ENCODE assay signal across 3 cellular contexts in genomic region chr9:98284754-98285153, GRCh38.
A peak's percentile ranks its signal among the peaks of the same experiment; 100 is the strongest.
TF ChIP-seq lines count a peak whose summit lies in the region.

No MANE protein-coding gene starts in this region.

TF ChIP-seq in SK-N-SH, 30 proteins besides CTCF, POLR2A, EP300 and RAD21:
- TF ChIP-seq, protein P1, sequence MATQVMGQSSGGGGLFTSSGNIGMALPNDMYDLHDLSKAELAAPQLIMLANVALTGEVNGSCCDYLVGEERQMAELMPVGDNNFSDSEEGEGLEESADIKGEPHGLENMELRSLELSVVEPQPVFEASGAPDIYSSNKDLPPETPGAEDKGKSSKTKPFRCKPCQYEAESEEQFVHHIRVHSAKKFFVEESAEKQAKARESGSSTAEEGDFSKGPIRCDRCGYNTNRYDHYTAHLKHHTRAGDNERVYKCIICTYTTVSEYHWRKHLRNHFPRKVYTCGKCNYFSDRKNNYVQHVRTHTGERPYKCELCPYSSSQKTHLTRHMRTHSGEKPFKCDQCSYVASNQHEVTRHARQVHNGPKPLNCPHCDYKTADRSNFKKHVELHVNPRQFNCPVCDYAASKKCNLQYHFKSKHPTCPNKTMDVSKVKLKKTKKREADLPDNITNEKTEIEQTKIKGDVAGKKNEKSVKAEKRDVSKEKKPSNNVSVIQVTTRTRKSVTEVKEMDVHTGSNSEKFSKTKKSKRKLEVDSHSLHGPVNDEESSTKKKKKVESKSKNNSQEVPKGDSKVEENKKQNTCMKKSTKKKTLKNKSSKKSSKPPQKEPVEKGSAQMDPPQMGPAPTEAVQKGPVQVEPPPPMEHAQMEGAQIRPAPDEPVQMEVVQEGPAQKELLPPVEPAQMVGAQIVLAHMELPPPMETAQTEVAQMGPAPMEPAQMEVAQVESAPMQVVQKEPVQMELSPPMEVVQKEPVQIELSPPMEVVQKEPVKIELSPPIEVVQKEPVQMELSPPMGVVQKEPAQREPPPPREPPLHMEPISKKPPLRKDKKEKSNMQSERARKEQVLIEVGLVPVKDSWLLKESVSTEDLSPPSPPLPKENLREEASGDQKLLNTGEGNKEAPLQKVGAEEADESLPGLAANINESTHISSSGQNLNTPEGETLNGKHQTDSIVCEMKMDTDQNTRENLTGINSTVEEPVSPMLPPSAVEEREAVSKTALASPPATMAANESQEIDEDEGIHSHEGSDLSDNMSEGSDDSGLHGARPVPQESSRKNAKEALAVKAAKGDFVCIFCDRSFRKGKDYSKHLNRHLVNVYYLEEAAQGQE (IDR thresholded peaks at IDR 0.05; ENCODE audit: low read depth, low read length) = peak; percentile 69; the same call in 1 of the 2 replicates
- no peak for TF ChIP-seq USF2 (IDR thresholded peaks at IDR 0.05; ENCODE audit: borderline replicate concordance, low read depth, low read length)
- TF ChIP-seq RFX5 (IDR thresholded peaks at IDR 0.05; ENCODE audit: low read length) = no peak
- TF ChIP-seq FOSL2 (IDR thresholded peaks at IDR 0.05; ENCODE audit: borderline replicate concordance, low read depth) = no peak
- TF ChIP-seq ELF1 (IDR thresholded peaks at IDR 0.05) = no peak
- TF ChIP-seq SMC3 (IDR thresholded peaks at IDR 0.05; ENCODE audit: low read depth, low read length) = no peak
- no peak for TF ChIP-seq FOXJ3 (CRISPR knock-in tag; IDR thresholded peaks at IDR 0.05)

TF ChIP-seq in SK-N-SH treated with all-trans-retinoic acid at 6 μM for 48 hours, 23 proteins besides CTCF, POLR2A, EP300 and RAD21 (continued from another document):
- TF ChIP-seq POU6F1 (CRISPR knock-in tag; IDR thresholded peaks at IDR 0.05; ENCODE audit: borderline replicate concordance, low read depth) (no peak), ZNF565 (CRISPR knock-in tag; conservative IDR thresholded peaks at IDR 0.05; ENCODE audit: low read depth) (no peak), TCF4 (CRISPR knock-in tag; IDR thresholded peaks at IDR 0.05; ENCODE audit: borderline replicate concordance) (no peak), ZNF8 (CRISPR knock-in tag; IDR thresholded peaks at IDR 0.05) (no peak), SNAI2 (CRISPR knock-in tag; IDR thresholded peaks at IDR 0.05) (no peak)
- TF ChIP-seq, protein P2, sequence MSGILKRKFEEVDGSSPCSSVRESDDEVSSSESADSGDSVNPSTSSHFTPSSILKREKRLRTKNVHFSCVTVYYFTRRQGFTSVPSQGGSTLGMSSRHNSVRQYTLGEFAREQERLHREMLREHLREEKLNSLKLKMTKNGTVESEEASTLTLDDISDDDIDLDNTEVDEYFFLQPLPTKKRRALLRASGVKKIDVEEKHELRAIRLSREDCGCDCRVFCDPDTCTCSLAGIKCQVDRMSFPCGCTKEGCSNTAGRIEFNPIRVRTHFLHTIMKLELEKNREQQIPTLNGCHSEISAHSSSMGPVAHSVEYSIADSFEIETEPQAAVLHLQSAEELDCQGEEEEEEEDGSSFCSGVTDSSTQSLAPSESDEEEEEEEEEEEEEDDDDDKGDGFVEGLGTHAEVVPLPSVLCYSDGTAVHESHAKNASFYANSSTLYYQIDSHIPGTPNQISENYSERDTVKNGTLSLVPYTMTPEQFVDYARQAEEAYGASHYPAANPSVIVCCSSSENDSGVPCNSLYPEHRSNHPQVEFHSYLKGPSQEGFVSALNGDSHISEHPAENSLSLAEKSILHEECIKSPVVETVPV (CRISPR knock-in tag; IDR thresholded peaks at IDR 0.05) = no peak
- TF ChIP-seq, protein P3, sequence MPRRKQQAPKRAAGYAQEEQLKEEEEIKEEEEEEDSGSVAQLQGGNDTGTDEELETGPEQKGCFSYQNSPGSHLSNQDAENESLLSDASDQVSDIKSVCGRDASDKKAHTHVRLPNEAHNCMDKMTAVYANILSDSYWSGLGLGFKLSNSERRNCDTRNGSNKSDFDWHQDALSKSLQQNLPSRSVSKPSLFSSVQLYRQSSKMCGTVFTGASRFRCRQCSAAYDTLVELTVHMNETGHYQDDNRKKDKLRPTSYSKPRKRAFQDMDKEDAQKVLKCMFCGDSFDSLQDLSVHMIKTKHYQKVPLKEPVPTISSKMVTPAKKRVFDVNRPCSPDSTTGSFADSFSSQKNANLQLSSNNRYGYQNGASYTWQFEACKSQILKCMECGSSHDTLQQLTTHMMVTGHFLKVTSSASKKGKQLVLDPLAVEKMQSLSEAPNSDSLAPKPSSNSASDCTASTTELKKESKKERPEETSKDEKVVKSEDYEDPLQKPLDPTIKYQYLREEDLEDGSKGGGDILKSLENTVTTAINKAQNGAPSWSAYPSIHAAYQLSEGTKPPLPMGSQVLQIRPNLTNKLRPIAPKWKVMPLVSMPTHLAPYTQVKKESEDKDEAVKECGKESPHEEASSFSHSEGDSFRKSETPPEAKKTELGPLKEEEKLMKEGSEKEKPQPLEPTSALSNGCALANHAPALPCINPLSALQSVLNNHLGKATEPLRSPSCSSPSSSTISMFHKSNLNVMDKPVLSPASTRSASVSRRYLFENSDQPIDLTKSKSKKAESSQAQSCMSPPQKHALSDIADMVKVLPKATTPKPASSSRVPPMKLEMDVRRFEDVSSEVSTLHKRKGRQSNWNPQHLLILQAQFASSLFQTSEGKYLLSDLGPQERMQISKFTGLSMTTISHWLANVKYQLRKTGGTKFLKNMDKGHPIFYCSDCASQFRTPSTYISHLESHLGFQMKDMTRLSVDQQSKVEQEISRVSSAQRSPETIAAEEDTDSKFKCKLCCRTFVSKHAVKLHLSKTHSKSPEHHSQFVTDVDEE (CRISPR knock-in tag; IDR thresholded peaks at IDR 0.05) = no peak

TF ChIP-seq in PFSK-1, 5 proteins besides CTCF, POLR2A, EP300 and RAD21 (continued from another document):
- TF ChIP-seq, protein P1 (IDR thresholded peaks at IDR 0.05; ENCODE audit: insufficient read depth in 1 of 2, low read depth in 2 of 2, low read length in 2 of 2) = peak; percentile 26 to 74; a peak in 2 of 4 replicates
